Comparison of ENCODE assay signal across 12 cellular contexts in genomic region chr1:53511933-53512806, GRCh38. TPM values are rescaled to one million over a fixed set of nuclear protein-coding genes. Genes with fewer than 3 reads are reported as not detected.
DNase-seq lines count a peak whose midpoint lies in the region; ATAC-seq and TF ChIP-seq lines count a peak whose summit lies in the region.
"Had no signal": no experiment of that assay in that cellular context is flagged by ENCODE, and none has a peak within 500 bp of the region (broad histone marks: within the 10 kb centered on the region; RNA-seq: fewer than 3 reads in every experiment).

No MANE protein-coding gene starts in this region.

- intact Hi-C loops in heart left ventricle (cut with DNase I) (no loop called here), tibial artery (cut with DNase I; ENCODE audit: low total_unique reads) (no loop called here)

- H3K4me1 ChIP-seq in heart left ventricle (peaks cover 0 to 24% (median 2%) of the 10 kb centered on the region in 12 donors), tibial artery (peaks cover 0 to 27% (median 20%) of the 10 kb centered on the region in 4 donors)

- in situ Hi-C loops in SK-MEL-5 (cut with HindIII; ENCODE audit: low pct_unique_long_range_greater_than_20kb, low sequenced_read_pairs) = no loop called here

- ATAC-seq in heart left ventricle = peak in 3 of 4 donors; percentile 8 to 63 (median 60)
- no peak for ATAC-seq in naive thymus-derived CD8-positive, alpha-beta T cell
- ATAC-seq in HG03439 (IDR thresholded peaks at IDR 0.05; ENCODE audit: unreplicated experiment) = no peak
- no peak for ATAC-seq in GM19035 (IDR thresholded peaks at IDR 0.05; ENCODE audit: unreplicated experiment)
- no peak for ATAC-seq in HG02763 (IDR thresholded peaks at IDR 0.05; ENCODE audit: unreplicated experiment)
- ATAC-seq: gastroesophageal sphincter had no signal

- H3K36me3 ChIP-seq in MG63 (no peaks in the 10 kb centered on the region), heart left ventricle (no peaks in the 10 kb centered on the region), tibial artery (no peaks in the 10 kb centered on the region)
- H3K36me3 ChIP-seq: gastroesophageal sphincter had no signal

- H3K9me3 Mint-ChIP-seq in naive thymus-derived CD8-positive, alpha-beta T cell = no peaks in the 10 kb centered on the region
- H3K9me3 Mint-ChIP-seq: activated naive CD4-positive, alpha-beta T cell treated with anti-CD3 and anti-CD28 coated beads for 36 hours had no signal

- no peak overlapping the region for H3K27ac Mint-ChIP-seq in naive thymus-derived CD8-positive, alpha-beta T cell
- H3K27ac Mint-ChIP-seq: activated naive CD4-positive, alpha-beta T cell treated with anti-CD3 and anti-CD28 coated beads for 36 hours had no signal

- H3K4me3 Mint-ChIP-seq in naive thymus-derived CD8-positive, alpha-beta T cell = no peak overlapping the region
- H3K4me3 Mint-ChIP-seq: activated naive CD4-positive, alpha-beta T cell treated with anti-CD3 and anti-CD28 coated beads for 36 hours had no signal

- POLR2A ChIA-PET in naive thymus-derived CD8-positive, alpha-beta T cell (lab: Charles Lee) = no interaction called here

- H3K27me3 Mint-ChIP-seq in naive thymus-derived CD8-positive, alpha-beta T cell = no peaks in the 10 kb centered on the region

- TF ChIP-seq POLR2A in heart left ventricle (IDR thresholded peaks at IDR 0.05) = no peak

- WGBS in heart left ventricle, 4 donors = 44 to 66% (median 51%) methylated on average over 14 to 19 of the region's 19 CpGs

- H3K27ac ChIP-seq in heart left ventricle = peak overlapping the region in 3 of 12 donors; percentile 18 to 70 (median 23)
- peak overlapping the region; percentile 5 to 47 for H3K27ac ChIP-seq in tibial artery
- H3K27ac ChIP-seq: gastroesophageal sphincter had no signal

- H3K9me3 ChIP-seq in MG63 = no peaks in the 10 kb centered on the region
- no peaks in the 10 kb centered on the region for H3K9me3 ChIP-seq in heart left ventricle
- no peaks in the 10 kb centered on the region for H3K9me3 ChIP-seq in tibial artery
- H3K9me3 ChIP-seq: gastroesophageal sphincter had no signal

- H3K4me3 ChIP-seq in MG63 (no peak overlapping the region), heart left ventricle (no peak overlapping the region), tibial artery (no peak overlapping the region)
- H3K4me3 ChIP-seq: gastroesophageal sphincter had no signal

- no peaks in the 10 kb centered on the region for H3K27me3 ChIP-seq in MG63
- H3K27me3 ChIP-seq in heart left ventricle = no peaks in the 10 kb centered on the region
- no peaks in the 10 kb centered on the region for H3K27me3 ChIP-seq in tibial artery
- H3K27me3 ChIP-seq: gastroesophageal sphincter had no signal

- no peak for TF ChIP-seq CTCF in heart left ventricle (IDR thresholded peaks at IDR 0.05)
- TF ChIP-seq CTCF in tibial artery (IDR thresholded peaks at IDR 0.05) = no peak

- peaks cover 0 to 3% (median under 1%) of the 10 kb centered on the region in 4 donors for H3K4me1 Mint-ChIP-seq in naive thymus-derived CD8-positive, alpha-beta T cell

- peak; percentile 63 for DNase-seq in MG63
- DNase-seq in SK-MEL-5 (ENCODE audit: low read depth, low spot score) = peak; percentile 22
- DNase-seq in heart left ventricle = peak; percentile 48 to 76 (median 54)
- DNase-seq in tibial artery = peak; percentile 45 to 76
- no peak for DNase-seq in naive thymus-derived CD8-positive, alpha-beta T cell
- DNase-seq: activated naive CD4-positive, alpha-beta T cell treated with anti-CD3 and anti-CD28 coated beads for 36 hours; NCI-H2227 treated with DMSO at 0.1 percent for 48 hours had no signal

- H3K36me3 Mint-ChIP-seq in naive thymus-derived CD8-positive, alpha-beta T cell = no peaks in the 10 kb centered on the region

RNA-seq across cellular contexts. Expression of gene DMRTB1, which starts 53.0 kb away (rescaled TPM):
- not detected in 2 replicates for total RNA-seq in MG63 (2014; rRNA removed; shearing (Covaris generic); ENCODE audit: low replicate concordance)
- not detected in 2 replicates for total RNA-seq in SK-MEL-5 (2014; rRNA removed; shearing (Covaris generic))
- polyA plus RNA-seq in SK-MEL-5 (2015; cell fraction: cytosol; rRNA removed) = not detected in 2 replicates
- not detected in 2 replicates for polyA plus RNA-seq in SK-MEL-5 (2015; cell fraction: nucleus; rRNA removed)
- not detected for total RNA-seq in heart left ventricle
- polyA plus RNA-seq in heart left ventricle = not detected
- total RNA-seq in naive thymus-derived CD8-positive, alpha-beta T cell = not detected
- polyA plus RNA-seq in naive thymus-derived CD8-positive, alpha-beta T cell = not detected
- total RNA-seq: activated naive CD4-positive, alpha-beta T cell treated with anti-CD3 and anti-CD28 coated beads for 36 hours; gastroesophageal sphincter; myocyte had no signal

Comparison
In these comparisons a context has a peak if more than half of its experiments do, and no peak if none do; other contexts are left out.
1. DNase-seq: peak in MG63 (single experiment), SK-MEL-5 (single experiment), heart left ventricle (5 of 5) and tibial artery (2 of 2); none in naive thymus-derived CD8-positive, alpha-beta T cell (0 of 10).
2. ATAC-seq: peak in heart left ventricle (3 of 4); none in naive thymus-derived CD8-positive, alpha-beta T cell (0 of 2), HG03439 (single experiment), GM19035 (single experiment) and HG02763 (single experiment).